In genomic region chr14:92568621-92569479, GRCh38 we compare ENCODE assay signal across 12 cellular contexts.
DNase-seq lines count a peak whose midpoint lies in the region; ATAC-seq, FAIRE-seq and TF ChIP-seq lines count a peak whose summit lies in the region.
"Had no signal": no experiment of that assay in that cellular context is flagged by ENCODE, and none has a peak within 500 bp of the region (broad histone marks: within the 10 kb centered on the region; RNA-seq: fewer than 3 reads in every experiment).

No MANE protein-coding gene starts in this region.

- FAIRE-seq in D721Med (lab: Jason Lieb, UNC): no peak

- H3K4me3 ChIP-seq in GM06990 (replicated peaks; ENCODE audit: low read depth, low read length): peak overlapping the region; percentile 22
- H3K4me3 ChIP-seq: lung had no signal

- no peaks in the 10 kb centered on the region for H3K36me3 ChIP-seq in GM06990 (ENCODE audit: control insufficient read depth, insufficient read depth, low read length)

- DNase-seq in GM06990 (ENCODE audit: extremely low read depth, insufficient read length) (peak; percentile 52), erythroblast (lab: John Stamatoyannopoulos, UW) (peak; percentile 37 to 78), D721Med (ENCODE audit: insufficient read length, low spot score) (no peak), DMS114 treated with DMSO at 0.1 percent for 48 hours (lab: John Stamatoyannopoulos, UW; ENCODE audit: unreplicated experiment) (no peak)
- no peak for DNase-seq in stimulated activated CD4-positive, alpha-beta T cell treated with anti-CD3 and anti-CD28 coated beads, Interleukin-4, amount 100 ng/mL, for 4 hours
- DNase-seq: brain microvascular endothelial cell, GF-D8, NCI-H748 treated with DMSO at 0.1 percent for 48 hours had no signal

- H3K27me3 ChIP-seq in GM06990 (replicated peaks; ENCODE audit: control insufficient read depth, insufficient read depth, low read length): no peaks in the 10 kb centered on the region
- H3K27me3 ChIP-seq: brain microvascular endothelial cell had no signal

- no peak for TF ChIP-seq CTCF in GM06990 (IDR thresholded peaks at IDR 0.05; ENCODE audit: insufficient read depth, low read length, poor library complexity, severe bottlenecking)
- no peak for TF ChIP-seq CTCF in D721Med (IDR thresholded peaks at IDR 0.05; ENCODE audit: insufficient read depth, missing control alignments)

- ATAC-seq in GM19395 (IDR thresholded peaks at IDR 0.05; ENCODE audit: unreplicated experiment) (peak; percentile 87), HG03196 (IDR thresholded peaks at IDR 0.05; ENCODE audit: unreplicated experiment) (peak; percentile 78), HG02970 (IDR thresholded peaks at IDR 0.05; ENCODE audit: low FRiP score, unreplicated experiment) (no peak)

- TF ChIP-seq POLR2A in erythroblast (IDR thresholded peaks at IDR 0.05; ENCODE audit: low read length): peak; percentile 62

Comparison
In these comparisons a context has a peak if more than half of its experiments do, and no peak if none do; other contexts are left out.
1. DNase-seq: peak in GM06990 (single experiment) and erythroblast (2 of 2); none in stimulated activated CD4-positive, alpha-beta T cell treated with anti-CD3 and anti-CD28 coated beads, Interleukin-4, amount 100 ng/mL, for 4 hours (0 of 2), D721Med (single experiment) and DMS114 treated with DMSO at 0.1 percent for 48 hours (single experiment).